ENCODE assay signal across 8 cellular contexts in genomic region chr3:150488867-150489266, GRCh38.
"Had no signal": no experiment of that assay in that cellular context is flagged by ENCODE, and none has a peak within 500 bp of the region (broad histone marks: within the 10 kb centered on the region; RNA-seq: fewer than 3 reads in every experiment).

No MANE protein-coding gene starts in this region.

- ATAC-seq: GM12878 had no signal

- H3K4me3 ChIP-seq: GM12878 had no signal

- DNase-seq: GDM1, GF-D8 had no signal

- FAIRE-seq: G401.6, GM12878, GM12891, GM12892, GM18507, GM19239 had no signal
